Comparison of ENCODE assay signal across 1 cellular context in genomic region chr7:15490261-15490660, GRCh38.
TF ChIP-seq lines count a peak whose summit lies in the region.

No MANE protein-coding gene starts in this region.

TF ChIP-seq in HCT116, 20 proteins besides CTCF, POLR2A, EP300 and RAD21 (continued from another document):
- no peak for TF ChIP-seq MAX (IDR thresholded peaks at IDR 0.05)
- no peak for TF ChIP-seq ZBTB33 (IDR thresholded peaks at IDR 0.05; ENCODE audit: extremely low read depth, insufficient replicate concordance, low read length)
- TF ChIP-seq EZH2phosphoT487 (IDR thresholded peaks at IDR 0.05; ENCODE audit: borderline replicate concordance) = no peak
- TF ChIP-seq ZNF274 (IDR thresholded peaks at IDR 0.05; ENCODE audit: low read depth, low read length) = no peak
